ENCODE assay signal across 1 cellular context in genomic region chr19:40270362-40271089, GRCh38.
TF ChIP-seq lines count a peak whose summit lies in the region.

No MANE protein-coding gene starts in this region.

TF ChIP-seq in K562, 482 proteins besides CTCF, POLR2A, EP300 and RAD21:
- TF ChIP-seq ZNF395 (CRISPR knock-in tag; IDR thresholded peaks at IDR 0.05), result no peak
- TF ChIP-seq, protein P1, sequence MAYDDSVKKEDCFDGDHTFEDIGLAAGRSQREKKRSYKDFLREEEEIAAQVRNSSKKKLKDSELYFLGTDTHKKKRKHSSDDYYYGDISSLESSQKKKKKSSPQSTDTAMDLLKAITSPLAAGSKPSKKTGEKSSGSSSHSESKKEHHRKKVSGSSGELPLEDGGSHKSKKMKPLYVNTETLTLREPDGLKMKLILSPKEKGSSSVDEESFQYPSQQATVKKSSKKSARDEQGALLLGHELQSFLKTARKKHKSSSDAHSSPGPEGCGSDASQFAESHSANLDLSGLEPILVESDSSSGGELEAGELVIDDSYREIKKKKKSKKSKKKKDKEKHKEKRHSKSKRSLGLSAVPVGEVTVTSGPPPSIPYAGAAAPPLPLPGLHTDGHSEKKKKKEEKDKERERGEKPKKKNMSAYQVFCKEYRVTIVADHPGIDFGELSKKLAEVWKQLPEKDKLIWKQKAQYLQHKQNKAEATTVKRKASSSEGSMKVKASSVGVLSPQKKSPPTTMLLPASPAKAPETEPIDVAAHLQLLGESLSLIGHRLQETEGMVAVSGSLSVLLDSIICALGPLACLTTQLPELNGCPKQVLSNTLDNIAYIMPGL (CRISPR knock-in tag; IDR thresholded peaks at IDR 0.05), result no peak
- TF ChIP-seq, protein P2, sequence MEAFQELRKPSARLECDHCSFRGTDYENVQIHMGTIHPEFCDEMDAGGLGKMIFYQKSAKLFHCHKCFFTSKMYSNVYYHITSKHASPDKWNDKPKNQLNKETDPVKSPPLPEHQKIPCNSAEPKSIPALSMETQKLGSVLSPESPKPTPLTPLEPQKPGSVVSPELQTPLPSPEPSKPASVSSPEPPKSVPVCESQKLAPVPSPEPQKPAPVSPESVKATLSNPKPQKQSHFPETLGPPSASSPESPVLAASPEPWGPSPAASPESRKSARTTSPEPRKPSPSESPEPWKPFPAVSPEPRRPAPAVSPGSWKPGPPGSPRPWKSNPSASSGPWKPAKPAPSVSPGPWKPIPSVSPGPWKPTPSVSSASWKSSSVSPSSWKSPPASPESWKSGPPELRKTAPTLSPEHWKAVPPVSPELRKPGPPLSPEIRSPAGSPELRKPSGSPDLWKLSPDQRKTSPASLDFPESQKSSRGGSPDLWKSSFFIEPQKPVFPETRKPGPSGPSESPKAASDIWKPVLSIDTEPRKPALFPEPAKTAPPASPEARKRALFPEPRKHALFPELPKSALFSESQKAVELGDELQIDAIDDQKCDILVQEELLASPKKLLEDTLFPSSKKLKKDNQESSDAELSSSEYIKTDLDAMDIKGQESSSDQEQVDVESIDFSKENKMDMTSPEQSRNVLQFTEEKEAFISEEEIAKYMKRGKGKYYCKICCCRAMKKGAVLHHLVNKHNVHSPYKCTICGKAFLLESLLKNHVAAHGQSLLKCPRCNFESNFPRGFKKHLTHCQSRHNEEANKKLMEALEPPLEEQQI (IDR thresholded peaks at IDR 0.05), result no peak
- TF ChIP-seq TAF9B (IDR thresholded peaks at IDR 0.05; ENCODE audit: partially characterized antibody), result no peak
- TF ChIP-seq, protein P3, sequence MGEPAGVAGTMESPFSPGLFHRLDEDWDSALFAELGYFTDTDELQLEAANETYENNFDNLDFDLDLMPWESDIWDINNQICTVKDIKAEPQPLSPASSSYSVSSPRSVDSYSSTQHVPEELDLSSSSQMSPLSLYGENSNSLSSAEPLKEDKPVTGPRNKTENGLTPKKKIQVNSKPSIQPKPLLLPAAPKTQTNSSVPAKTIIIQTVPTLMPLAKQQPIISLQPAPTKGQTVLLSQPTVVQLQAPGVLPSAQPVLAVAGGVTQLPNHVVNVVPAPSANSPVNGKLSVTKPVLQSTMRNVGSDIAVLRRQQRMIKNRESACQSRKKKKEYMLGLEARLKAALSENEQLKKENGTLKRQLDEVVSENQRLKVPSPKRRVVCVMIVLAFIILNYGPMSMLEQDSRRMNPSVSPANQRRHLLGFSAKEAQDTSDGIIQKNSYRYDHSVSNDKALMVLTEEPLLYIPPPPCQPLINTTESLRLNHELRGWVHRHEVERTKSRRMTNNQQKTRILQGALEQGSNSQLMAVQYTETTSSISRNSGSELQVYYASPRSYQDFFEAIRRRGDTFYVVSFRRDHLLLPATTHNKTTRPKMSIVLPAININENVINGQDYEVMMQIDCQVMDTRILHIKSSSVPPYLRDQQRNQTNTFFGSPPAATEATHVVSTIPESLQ (CRISPR knock-in tag; IDR thresholded peaks at IDR 0.05), result no peak
- TF ChIP-seq CBFA2T3 (IDR thresholded peaks at IDR 0.05), result no peak; the same call in 1 of the 2 replicates
- TF ChIP-seq MED1 (CRISPR knock-in tag; IDR thresholded peaks at IDR 0.05; ENCODE audit: borderline replicate concordance), result no peak
- TF ChIP-seq CEBPG (CRISPR knock-in tag; IDR thresholded peaks at IDR 0.05), result no peak
- no peak for TF ChIP-seq CEBPG (tag; conservative IDR thresholded peaks at IDR 0.05 in 1 of 2, IDR thresholded peaks at IDR 0.05 in 1 of 2)
- no peak for TF ChIP-seq POLR3A (IDR thresholded peaks at IDR 0.05; ENCODE audit: borderline replicate concordance, extremely low read depth, insufficient read depth, insufficient read length)
- TF ChIP-seq ZNF23 (CRISPR knock-in tag; IDR thresholded peaks at IDR 0.05), result no peak
- TF ChIP-seq SMC3 (conservative IDR thresholded peaks at IDR 0.05; ENCODE audit: insufficient read depth, low read depth, low read length), result 0 out of 2 replicates have a peak, but pooled peaks have one; percentile 26
- peak; percentile 37; the same call in 1 of the 2 replicates for TF ChIP-seq SMARCA5 (IDR thresholded peaks at IDR 0.05)
- no peak for TF ChIP-seq ZNF830 (CRISPR knock-in tag; IDR thresholded peaks at IDR 0.05)
- no peak for TF ChIP-seq HNRNPLL (IDR thresholded peaks at IDR 0.05; ENCODE audit: low read depth, low read length, poor library complexity, severe bottlenecking)
- TF ChIP-seq ZNF699 (CRISPR knock-in tag; IDR thresholded peaks at IDR 0.05; ENCODE audit: insufficient replicate concordance), result no peak
- TF ChIP-seq PURB (CRISPR knock-in tag; IDR thresholded peaks at IDR 0.05; ENCODE audit: low read depth), result no peak
- TF ChIP-seq, protein P4, sequence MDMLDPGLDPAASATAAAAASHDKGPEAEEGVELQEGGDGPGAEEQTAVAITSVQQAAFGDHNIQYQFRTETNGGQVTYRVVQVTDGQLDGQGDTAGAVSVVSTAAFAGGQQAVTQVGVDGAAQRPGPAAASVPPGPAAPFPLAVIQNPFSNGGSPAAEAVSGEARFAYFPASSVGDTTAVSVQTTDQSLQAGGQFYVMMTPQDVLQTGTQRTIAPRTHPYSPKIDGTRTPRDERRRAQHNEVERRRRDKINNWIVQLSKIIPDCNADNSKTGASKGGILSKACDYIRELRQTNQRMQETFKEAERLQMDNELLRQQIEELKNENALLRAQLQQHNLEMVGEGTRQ (CRISPR knock-in tag; IDR thresholded peaks at IDR 0.05), result no peak
- TF ChIP-seq HLTF (IDR thresholded peaks at IDR 0.05), result 0 out of 2 replicates have a peak, but pooled peaks have one; percentile 32
- no peak for TF ChIP-seq SP2 (IDR thresholded peaks at IDR 0.05; ENCODE audit: extremely low read depth, low read depth, low read length, poor library complexity, severe bottlenecking)
- no peak for TF ChIP-seq ZNF586 (CRISPR knock-in tag; conservative IDR thresholded peaks at IDR 0.05)
- no peak for TF ChIP-seq DEAF1 (CRISPR knock-in tag; IDR thresholded peaks at IDR 0.05)
- TF ChIP-seq ELF1 (tag; IDR thresholded peaks at IDR 0.05), result no peak
- no peak for TF ChIP-seq ZNF280B (CRISPR knock-in tag; IDR thresholded peaks at IDR 0.05)
- no peak for TF ChIP-seq TAF7 (tag; IDR thresholded peaks at IDR 0.05)
- TF ChIP-seq BCL6 (CRISPR knock-in tag; IDR thresholded peaks at IDR 0.05), result no peak
- TF ChIP-seq CAMTA2 (CRISPR knock-in tag; conservative IDR thresholded peaks at IDR 0.05), result no peak
- TF ChIP-seq ZFP30 (CRISPR knock-in tag; IDR thresholded peaks at IDR 0.05; ENCODE audit: borderline replicate concordance), result no peak
- 0 out of 2 replicates have a peak, but pooled peaks have one; percentile 26 for TF ChIP-seq ZBTB7A (IDR thresholded peaks at IDR 0.05; ENCODE audit: borderline replicate concordance, control insufficient read depth, low read depth, low read length)
- no peak for TF ChIP-seq POLR3G (IDR thresholded peaks at IDR 0.05; ENCODE audit: extremely low read depth, insufficient read length, insufficient replicate concordance)
- TF ChIP-seq ZNF583 (CRISPR knock-in tag; IDR thresholded peaks at IDR 0.05), result no peak
- TF ChIP-seq TBP (optimal IDR thresholded peaks at IDR 0.05; ENCODE audit: low read depth, low read length), result peak; percentile 43
- no peak for TF ChIP-seq ZNF79 (CRISPR knock-in tag; IDR thresholded peaks at IDR 0.05; ENCODE audit: low read depth)
- no peak for TF ChIP-seq ZNF3 (CRISPR knock-in tag; IDR thresholded peaks at IDR 0.05)
- no peak for TF ChIP-seq ERF (CRISPR knock-in tag; IDR thresholded peaks at IDR 0.05)
- TF ChIP-seq TRIM24 (IDR thresholded peaks at IDR 0.05), result peak in 1 of 2 experiments; percentile 57; a peak in 1 of 4 replicates
- no peak for TF ChIP-seq SIN3B (IDR thresholded peaks at IDR 0.05; ENCODE audit: low read depth)
- peak; percentile 80 for TF ChIP-seq BCOR (IDR thresholded peaks at IDR 0.05)
- TF ChIP-seq JUND (IDR thresholded peaks at IDR 0.05; ENCODE audit: borderline replicate concordance, low read depth, low read length), result 0 out of 2 replicates have a peak, but pooled peaks have one; percentile 2
- TF ChIP-seq JUND (tag; IDR thresholded peaks at IDR 0.05; ENCODE audit: borderline replicate concordance, low read depth, low read length), result no peak
- TF ChIP-seq DDX20 (tag; IDR thresholded peaks at IDR 0.05; ENCODE audit: low read depth), result no peak
- TF ChIP-seq, protein P5, sequence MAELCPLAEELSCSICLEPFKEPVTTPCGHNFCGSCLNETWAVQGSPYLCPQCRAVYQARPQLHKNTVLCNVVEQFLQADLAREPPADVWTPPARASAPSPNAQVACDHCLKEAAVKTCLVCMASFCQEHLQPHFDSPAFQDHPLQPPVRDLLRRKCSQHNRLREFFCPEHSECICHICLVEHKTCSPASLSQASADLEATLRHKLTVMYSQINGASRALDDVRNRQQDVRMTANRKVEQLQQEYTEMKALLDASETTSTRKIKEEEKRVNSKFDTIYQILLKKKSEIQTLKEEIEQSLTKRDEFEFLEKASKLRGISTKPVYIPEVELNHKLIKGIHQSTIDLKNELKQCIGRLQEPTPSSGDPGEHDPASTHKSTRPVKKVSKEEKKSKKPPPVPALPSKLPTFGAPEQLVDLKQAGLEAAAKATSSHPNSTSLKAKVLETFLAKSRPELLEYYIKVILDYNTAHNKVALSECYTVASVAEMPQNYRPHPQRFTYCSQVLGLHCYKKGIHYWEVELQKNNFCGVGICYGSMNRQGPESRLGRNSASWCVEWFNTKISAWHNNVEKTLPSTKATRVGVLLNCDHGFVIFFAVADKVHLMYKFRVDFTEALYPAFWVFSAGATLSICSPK (IDR thresholded peaks at IDR 0.05; ENCODE audit: borderline replicate concordance), result no peak
- TF ChIP-seq CBFA2T2 (conservative IDR thresholded peaks at IDR 0.05), result no peak
- TF ChIP-seq DACH1 (IDR thresholded peaks at IDR 0.05; ENCODE audit: partially characterized antibody), result no peak
- TF ChIP-seq FOXP4 (CRISPR knock-in tag; IDR thresholded peaks at IDR 0.05; ENCODE audit: borderline replicate concordance), result no peak
